Comparison of ENCODE assay signal across 11 cellular contexts in the genomic region with DNA sequence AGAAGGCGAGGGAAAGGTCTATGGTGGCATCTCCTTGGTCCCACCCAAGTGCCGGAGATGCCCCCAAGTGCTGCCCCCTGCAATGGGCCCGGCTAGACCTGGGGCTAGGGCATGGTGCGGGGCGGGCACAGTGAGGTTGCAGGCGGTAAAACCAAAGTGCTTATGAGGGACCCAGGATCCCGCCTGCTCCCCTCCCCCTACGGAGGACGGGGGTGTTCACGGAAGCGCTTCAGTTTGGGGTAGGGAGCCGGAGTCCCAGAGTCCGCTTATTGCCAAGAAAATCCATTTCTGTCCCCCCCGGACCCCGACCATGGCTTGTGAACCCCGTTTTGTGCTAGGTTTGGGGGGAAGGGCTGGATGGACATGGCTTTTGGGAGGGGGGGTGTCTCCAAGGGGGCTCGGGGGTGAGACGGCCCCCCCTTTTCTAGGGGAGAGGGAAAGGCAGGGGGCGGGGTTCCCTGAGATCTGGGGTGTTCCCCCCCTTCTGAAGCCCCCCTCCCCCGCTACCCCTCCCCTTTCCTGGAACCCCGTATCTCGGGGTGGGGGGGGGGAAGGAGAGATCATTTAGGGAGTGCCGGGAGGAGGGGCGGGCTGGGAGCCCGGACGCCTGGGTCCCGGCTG. TPM values are rescaled to one million over a fixed set of nuclear protein-coding genes. Genes with fewer than 3 reads are reported as not detected.
DNase-seq lines count a peak whose midpoint lies in the region; ATAC-seq, FAIRE-seq and TF ChIP-seq lines count a peak whose summit lies in the region.
"Had no signal": no experiment of that assay in that cellular context is flagged by ENCODE, and none has a peak within 500 bp of the region (broad histone marks: within the 10 kb centered on the region; RNA-seq: fewer than 3 reads in every experiment).

No MANE protein-coding gene starts in this region.

- peaks cover 68% of the 10 kb centered on the region for H3K4me1 Mint-ChIP-seq in nephron progenitor cell

- no peaks in the 10 kb centered on the region for H3K79me2 ChIP-seq in endothelial cell of umbilical vein (ENCODE audit: control insufficient read depth, insufficient read depth, low read length)

- intact Hi-C loops in endothelial cell of umbilical vein (cut with micrococcal nuclease) (loop anchor here (1.0 to 10.0 kb wide), 5 partner anchors 10 to 365 kb away; a partner anchor contains a TSS), adrenal gland (cut with DNase I) (loop anchor here (5.0 to 10.0 kb wide), 4 partner anchors 75 to 152 kb away; no protein-coding TSS in a partner anchor)

- dilution Hi-C loops in endothelial cell of umbilical vein (cut with MboI; ENCODE audit: extremely low pct_ligation_motif_present, low sequenced_read_pairs), result no loop called here

- no peak for DNase-seq in A549 (ENCODE audit: low read depth in 1 of 2, low spot score in 1 of 2)
- no peak for DNase-seq in endothelial cell of umbilical vein (ENCODE audit: low read depth, low spot score)
- DNase-seq in nephron progenitor cell, result no peak
- DNase-seq in adrenal gland, result no peak
- no peak for DNase-seq in NCI-H1105 treated with DMSO at 0.1 percent for 48 hours (lab: John Stamatoyannopoulos, UW)
- no peak for DNase-seq in RCC 7860 (ENCODE audit: low spot score)
- DNase-seq: NCI-H774 had no signal

- peak in 1 of 2 experiments; percentile 20; a peak in 3 of 6 replicates for ATAC-seq in A549
- no peak for ATAC-seq in GM18867 (IDR thresholded peaks at IDR 0.05; ENCODE audit: unreplicated experiment)

- no peaks in the 10 kb centered on the region for H3K9me1 ChIP-seq in endothelial cell of umbilical vein (replicated peaks; ENCODE audit: control insufficient read depth, extremely low read depth, insufficient read depth, low read length)

- H3K36me3 ChIP-seq in HUES48 (ENCODE audit: control insufficient read depth, insufficient read depth, low read length) (peaks cover 10% of the 10 kb centered on the region; the same call in 1 of the 2 replicates), endothelial cell of umbilical vein (ENCODE audit: control insufficient read depth in 2 of 2, extremely low read depth in 1 of 2, insufficient read depth in 2 of 2, low read length in 2 of 2) (no peaks in the 10 kb centered on the region), adrenal gland (replicated peaks in 1 of 2) (no peaks in the 10 kb centered on the region)

- H3K36me3 Mint-ChIP-seq in nephron progenitor cell (ENCODE audit: low read depth), result peaks cover 12% of the 10 kb centered on the region

- peak overlapping the region; percentile 50 to 88 for H3K27ac ChIP-seq in A549
- H3K27ac ChIP-seq in HUES48 (ENCODE audit: low read depth, low read length), result no peak overlapping the region
- H3K27ac ChIP-seq in endothelial cell of umbilical vein (ENCODE audit: insufficient read depth, low read depth, low read length), result no peak overlapping the region
- H3K27ac ChIP-seq in adrenal gland, result peak overlapping the region in 1 of 5 donors; percentile 51

- no TSS peak for BruUV-seq in endothelial cell of umbilical vein (replicated peaks; lab: Mats Ljungman, UMichigan)

- peak overlapping the region; percentile 93 for H3K4me2 ChIP-seq in A549
- peak overlapping the region; percentile 68 for H3K4me2 ChIP-seq in endothelial cell of umbilical vein (ENCODE audit: insufficient read depth, low read length)

- H3K27me3 ChIP-seq in HUES48 (ENCODE audit: control insufficient read depth, insufficient read depth, low read length), result peaks cover 30% of the 10 kb centered on the region
- no peaks in the 10 kb centered on the region for H3K27me3 ChIP-seq in endothelial cell of umbilical vein (ENCODE audit: control insufficient read depth in 2 of 2, insufficient read depth in 2 of 2, low read length in 2 of 2)
- no peaks in the 10 kb centered on the region for H3K27me3 ChIP-seq in adrenal gland

- POLR2A ChIA-PET in A549 (lab: Yijun Ruan, JAX) (interaction anchor here (0.7 to 1.1 kb wide), 3 partner anchors 9 to 11 kb away, joined by 3 to 10 read pairs (median 3); no protein-coding TSS in a partner anchor), endothelial cell of umbilical vein (lab: Charles Lee) (interaction anchor here (0.6 to 1.3 kb wide), 3 partner anchors 10 to 80 kb away, joined by 3 to 5 read pairs (median 5); no protein-coding TSS in a partner anchor)

- TF ChIP-seq POLR2A in A549 (IDR thresholded peaks at IDR 0.05; ENCODE audit: low read length) (no peak), endothelial cell of umbilical vein (IDR thresholded peaks at IDR 0.05; ENCODE audit: low read depth, low read length) (no peak), adrenal gland (IDR thresholded peaks at IDR 0.05) (no peak)

- H3K9me3 ChIP-seq in A549 (no peaks in the 10 kb centered on the region), HUES48 (ENCODE audit: control insufficient read depth, insufficient read depth, low read length) (no peaks in the 10 kb centered on the region), endothelial cell of umbilical vein (replicated peaks; ENCODE audit: control insufficient read depth, insufficient read depth, low read length) (no peaks in the 10 kb centered on the region), adrenal gland (replicated peaks in 1 of 3) (no peaks in the 10 kb centered on the region)

- TF ChIP-seq EP300 in A549 (IDR thresholded peaks at IDR 0.05), result no peak

- peaks cover 9% of the 10 kb centered on the region for H3K27me3 Mint-ChIP-seq in nephron progenitor cell (ENCODE audit: low read depth, poor library complexity)

- H3K4me3 ChIP-seq in A549, result peak overlapping the region; percentile 47
- H3K4me3 ChIP-seq in HUES48 (ENCODE audit: low read depth, low read length), result peak overlapping the region; percentile 49
- peak overlapping the region; percentile 19 to 39 (median 23) for H3K4me3 ChIP-seq in endothelial cell of umbilical vein (replicated peaks in 1 of 3; ENCODE audit: insufficient read depth in 1 of 3, low read depth in 1 of 3, low read length in 3 of 3)
- H3K4me3 ChIP-seq in adrenal gland, result peak overlapping the region in 1 of 4 donors; percentile 40

- WGBS in A549 (ENCODE audit: missing lambda C conversion rate), result 54% methylated on average over 16 of the region's 27 CpGs
- 27 to 36% (median 32%) methylated on average over 11 to 27 of the region's 27 CpGs for WGBS in adrenal gland, 4 donors

- H4K20me1 ChIP-seq in endothelial cell of umbilical vein (replicated peaks; ENCODE audit: control insufficient read depth, extremely low read depth, insufficient read depth, low read length), result no peaks in the 10 kb centered on the region

- H3K9me3 Mint-ChIP-seq in nephron progenitor cell, result no peaks in the 10 kb centered on the region

- H3K4me3 Mint-ChIP-seq in nephron progenitor cell, result peak overlapping the region; percentile 74

- TF ChIP-seq RAD21 in A549 (conservative IDR thresholded peaks at IDR 0.05 in 1 of 2, IDR thresholded peaks at IDR 0.05 in 1 of 2), result no peak

- CTCF ChIA-PET in A549 (lab: Yijun Ruan, JAX), result interaction anchor here (0.8 to 3.5 kb wide), 29 partner anchors 9 to 155 kb away, joined by 3 to 146 read pairs (median 6); a partner anchor contains a TSS
- CTCF ChIA-PET in endothelial cell of umbilical vein (lab: Charles Lee), result interaction anchor here (0.8 to 2.9 kb wide), 33 partner anchors 8 to 162 kb away, joined by 3 to 142 read pairs (median 4); a partner anchor contains a TSS

- H3K4me1 ChIP-seq in A549 (peaks cover 59% of the 10 kb centered on the region), HUES48 (ENCODE audit: control insufficient read depth, insufficient read depth, low read length) (peaks cover 15% of the 10 kb centered on the region; the same call in 1 of the 2 replicates), endothelial cell of umbilical vein (ENCODE audit: control insufficient read depth, extremely low read depth, insufficient read depth, low read length) (peaks cover 33% of the 10 kb centered on the region), adrenal gland (replicated peaks in 1 of 2) (peaks cover 3 to 36% of the 10 kb centered on the region in 2 donors)

- TF ChIP-seq CTCF in A549 (IDR thresholded peaks at IDR 0.05) (no peak), endothelial cell of umbilical vein (IDR thresholded peaks at IDR 0.05; ENCODE audit: extremely low read depth in 1 of 2, insufficient read depth in 1 of 2, low read depth in 1 of 2, low read length in 2 of 2) (no peak), nephron progenitor cell (IDR thresholded peaks at IDR 0.05) (no peak), adrenal gland (IDR thresholded peaks at IDR 0.05) (no peak)

- H3K9ac ChIP-seq in HUES48 (ENCODE audit: low read depth, low read length) (no peak overlapping the region), endothelial cell of umbilical vein (replicated peaks; ENCODE audit: extremely low read depth, insufficient read depth, low read length) (no peak overlapping the region)

- H2AFZ ChIP-seq in endothelial cell of umbilical vein (ENCODE audit: low read depth, low read length), result peak overlapping the region; percentile 68

- no peak overlapping the region for H3K27ac Mint-ChIP-seq in nephron progenitor cell

- FAIRE-seq in A549 (lab: Jason Lieb, UNC) (no peak), endothelial cell of umbilical vein (lab: Jason Lieb, UNC) (no peak), RCC 7860 (lab: Jason Lieb, UNC) (no peak)

RNA-seq across cellular contexts. Expression of a gene that starts 5.4 kb away (rescaled TPM):
- polyA plus RNA-seq in A549 (2011; rRNA removed) (not detected in 2 replicates), A549 (2017; fragmentation: RNase III; extraction: RNeasy Plus Mini Kit Qiagen cat#74134 plus additional on column Dnase treatment) (0.04 TPM in 1 of 3 replicates, not detected in the others), endothelial cell of umbilical vein (0.08 TPM in 1 of 2 replicates, not detected in the other), adrenal gland (1 to 10 TPM in 1 of 3 donors, under 1 TPM in 2; 0.56 to 1.3 (median 0.93) TPM)
- polyA plus RNA-seq in A549 (2012; cell fraction: cytosol; rRNA removed), result 0.04 TPM in 1 of 2 replicates, not detected in the other
- polyA plus RNA-seq in A549 (2012; cell fraction: nucleus; rRNA removed), result 0.15 and 0.18 TPM in 2 replicates
- polyA minus RNA-seq in A549 (2011; rRNA and poly(A)+ RNA removed), result not detected in 2 replicates
- total RNA-seq in endothelial cell of umbilical vein (not detected in 2 replicates), adrenal gland (1 to 10 TPM in 5 of 8 donors, under 1 TPM in 3; 0.18 to 6.8 (median 1.3) TPM)
- polyA plus RNA-seq in endothelial cell of umbilical vein (2011; cell fraction: cytosol; rRNA removed), result 0.03 TPM in 1 of 2 replicates, not detected in the other
- 0.48 and 0.63 TPM in 2 replicates for polyA plus RNA-seq in endothelial cell of umbilical vein (2011; cell fraction: nucleus; rRNA removed)
- polyA plus RNA-seq in endothelial cell of umbilical vein (2012), result not detected in 2 replicates
- polyA minus RNA-seq in endothelial cell of umbilical vein, result not detected in 2 replicates
- polyA minus RNA-seq in endothelial cell of umbilical vein (2011; cell fraction: cytosol; rRNA and poly(A)+ RNA removed), result not detected
- 0.38 and 0.48 TPM in 2 replicates for polyA minus RNA-seq in endothelial cell of umbilical vein (2011; cell fraction: nucleus; rRNA and poly(A)+ RNA removed)
- total RNA-seq: Daoy, pulmonary artery endothelial cell had no signal

RNA-seq across cellular contexts. Expression of a gene that starts 14.8 kb away (rescaled TPM):
- 1.8 and 3.0 TPM in 2 replicates for polyA plus RNA-seq in A549 (2011; rRNA removed)
- 3.6 and 5.9 TPM in 2 replicates for polyA plus RNA-seq in A549 (2012; cell fraction: cytosol; rRNA removed)
- 3.9 and 4.4 TPM in 2 replicates for polyA plus RNA-seq in A549 (2012; cell fraction: nucleus; rRNA removed)
- 10.0 to 14.9 TPM (median 14.1 TPM) in 3 replicates for polyA plus RNA-seq in A549 (2017; fragmentation: RNase III; extraction: RNeasy Plus Mini Kit Qiagen cat#74134 plus additional on column Dnase treatment)
- polyA minus RNA-seq in A549 (2011; rRNA and poly(A)+ RNA removed), result 9.2 and 9.4 TPM in 2 replicates
- total RNA-seq in endothelial cell of umbilical vein, result 7.9 and 9.6 TPM in 2 replicates
- polyA plus RNA-seq in endothelial cell of umbilical vein, result 1.6 and 2.3 TPM in 2 replicates
- 1.6 and 2.1 TPM in 2 replicates for polyA plus RNA-seq in endothelial cell of umbilical vein (2011; cell fraction: cytosol; rRNA removed)
- polyA plus RNA-seq in endothelial cell of umbilical vein (2011; cell fraction: nucleus; rRNA removed), result 3.9 and 4.0 TPM in 2 replicates
- 5.2 and 7.8 TPM in 2 replicates for polyA plus RNA-seq in endothelial cell of umbilical vein (2012)
- 2.1 and 3.5 TPM in 2 replicates for polyA minus RNA-seq in endothelial cell of umbilical vein
- 8.5 TPM for polyA minus RNA-seq in endothelial cell of umbilical vein (2011; cell fraction: cytosol; rRNA and poly(A)+ RNA removed)
- polyA minus RNA-seq in endothelial cell of umbilical vein (2011; cell fraction: nucleus; rRNA and poly(A)+ RNA removed), result 2.3 and 4.6 TPM in 2 replicates
- total RNA-seq in adrenal gland, result 10 to 100 TPM in 6 of 8 donors, 1 to 10 TPM in 2; 6.5 to 38.2 (median 13.1) TPM
- 10 to 100 TPM in 2 of 3 donors, 1 to 10 TPM in 1; 2.7 to 28.0 (median 24.3) TPM for polyA plus RNA-seq in adrenal gland

RNA-seq across cellular contexts. Expression of a gene that starts 44.8 kb away (rescaled TPM):
- 590 and 613 TPM in 2 replicates for polyA plus RNA-seq in A549 (2011; rRNA removed)
- 171 and 206 TPM in 2 replicates for polyA plus RNA-seq in A549 (2012; cell fraction: cytosol; rRNA removed)
- 62.3 and 114 TPM in 2 replicates for polyA plus RNA-seq in A549 (2012; cell fraction: nucleus; rRNA removed)
- 300 to 339 TPM (median 304 TPM) in 3 replicates for polyA plus RNA-seq in A549 (2017; fragmentation: RNase III; extraction: RNeasy Plus Mini Kit Qiagen cat#74134 plus additional on column Dnase treatment)
- polyA minus RNA-seq in A549 (2011; rRNA and poly(A)+ RNA removed), result 178 and 220 TPM in 2 replicates
- total RNA-seq in endothelial cell of umbilical vein, result 137 and 143 TPM in 2 replicates
- polyA plus RNA-seq in endothelial cell of umbilical vein, result 169 and 174 TPM in 2 replicates
- 179 and 185 TPM in 2 replicates for polyA plus RNA-seq in endothelial cell of umbilical vein (2011; cell fraction: cytosol; rRNA removed)
- 89.4 and 104 TPM in 2 replicates for polyA plus RNA-seq in endothelial cell of umbilical vein (2011; cell fraction: nucleus; rRNA removed)
- polyA plus RNA-seq in endothelial cell of umbilical vein (2012), result 280 and 300 TPM in 2 replicates
- 153 and 165 TPM in 2 replicates for polyA minus RNA-seq in endothelial cell of umbilical vein
- polyA minus RNA-seq in endothelial cell of umbilical vein (2011; cell fraction: cytosol; rRNA and poly(A)+ RNA removed), result 137 TPM
- polyA minus RNA-seq in endothelial cell of umbilical vein (2011; cell fraction: nucleus; rRNA and poly(A)+ RNA removed), result 37.6 and 48.5 TPM in 2 replicates
- 100 to 1,000 TPM in 7 of 8 donors, 10 to 100 TPM in 1; 95.2 to 183 (median 152) TPM for total RNA-seq in adrenal gland
- 100 to 1,000 TPM in 1 of 3 donors, 10 to 100 TPM in 2; 54.7 to 252 (median 80.9) TPM for polyA plus RNA-seq in adrenal gland

RNA-seq across cellular contexts. Expression of a gene that starts 49.4 kb away (rescaled TPM):
- polyA plus RNA-seq in A549 (2011; rRNA removed), result 31.7 and 36.1 TPM in 2 replicates
- 16.5 and 22.7 TPM in 2 replicates for polyA plus RNA-seq in A549 (2012; cell fraction: cytosol; rRNA removed)
- 49.4 and 51.0 TPM in 2 replicates for polyA plus RNA-seq in A549 (2012; cell fraction: nucleus; rRNA removed)
- polyA plus RNA-seq in A549 (2017; fragmentation: RNase III; extraction: RNeasy Plus Mini Kit Qiagen cat#74134 plus additional on column Dnase treatment), result 21.5 to 30.0 TPM (median 27.2 TPM) in 3 replicates
- 57.4 and 67.8 TPM in 2 replicates for polyA minus RNA-seq in A549 (2011; rRNA and poly(A)+ RNA removed)
- total RNA-seq in endothelial cell of umbilical vein, result 938 and 994 TPM in 2 replicates
- 657 and 731 TPM in 2 replicates for polyA plus RNA-seq in endothelial cell of umbilical vein
- 643 and 681 TPM in 2 replicates for polyA plus RNA-seq in endothelial cell of umbilical vein (2011; cell fraction: cytosol; rRNA removed)
- polyA plus RNA-seq in endothelial cell of umbilical vein (2011; cell fraction: nucleus; rRNA removed), result 771 and 889 TPM in 2 replicates
- 879 and 902 TPM in 2 replicates for polyA plus RNA-seq in endothelial cell of umbilical vein (2012)
- polyA minus RNA-seq in endothelial cell of umbilical vein, result 914 and 1,135 TPM in 2 replicates
- polyA minus RNA-seq in endothelial cell of umbilical vein (2011; cell fraction: cytosol; rRNA and poly(A)+ RNA removed), result 30.9 TPM
- polyA minus RNA-seq in endothelial cell of umbilical vein (2011; cell fraction: nucleus; rRNA and poly(A)+ RNA removed), result 459 and 500 TPM in 2 replicates
- 100 to 1,000 TPM in 3 of 8 donors, 10 to 100 TPM in 5; 64.9 to 141 (median 75.9) TPM for total RNA-seq in adrenal gland
- polyA plus RNA-seq in adrenal gland, result 100 to 1,000 TPM in 1 of 3 donors, 10 to 100 TPM in 2; 52.2 to 118 (median 56.7) TPM

Comparison
In these comparisons a context has a peak if more than half of its experiments do, and no peak if none do; other contexts are left out.
1. H3K27ac ChIP-seq: peak in A549 (2 of 2); none in HUES48 (single experiment) and endothelial cell of umbilical vein (single experiment).